In the genomic region with DNA sequence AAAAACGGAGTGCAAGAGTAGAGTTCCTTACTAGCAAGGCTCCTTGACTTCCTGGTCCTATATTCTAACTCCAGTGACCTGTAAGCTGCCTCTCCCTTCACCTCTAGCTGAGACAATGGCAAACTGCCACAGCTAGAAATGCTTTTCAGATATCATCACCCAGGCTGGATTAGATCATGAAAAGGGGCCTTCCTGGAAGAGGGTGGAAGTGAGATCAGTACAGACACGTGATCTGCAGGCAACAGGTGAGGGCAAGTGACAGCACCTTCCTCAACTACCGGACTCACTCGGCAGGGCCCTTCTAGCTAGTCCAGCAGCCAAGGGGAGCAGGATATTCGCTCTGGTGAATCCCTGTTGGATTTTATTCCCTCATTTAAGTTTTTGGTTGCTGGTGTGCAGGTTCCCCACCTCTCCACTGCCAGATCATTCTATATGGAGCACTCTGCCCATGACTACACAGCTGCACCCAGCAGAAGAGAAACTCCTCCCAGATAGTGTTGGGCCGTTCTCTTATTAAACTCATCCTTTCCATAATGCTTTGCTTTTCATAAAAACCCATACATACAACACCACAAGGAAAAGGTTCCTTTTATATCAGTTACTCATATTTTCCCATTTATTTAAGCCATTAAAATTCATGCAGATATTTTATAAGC, we compare ENCODE assay signal across 1 cellular context.
A peak's percentile ranks its signal among the peaks of the same experiment; 100 is the strongest.
TF ChIP-seq lines count a peak whose summit lies in the region.

No MANE protein-coding gene starts in this region.

TF ChIP-seq in K562, 482 proteins besides CTCF, POLR2A, EP300 and RAD21 (continued from another document):
- TF ChIP-seq, protein P1, sequence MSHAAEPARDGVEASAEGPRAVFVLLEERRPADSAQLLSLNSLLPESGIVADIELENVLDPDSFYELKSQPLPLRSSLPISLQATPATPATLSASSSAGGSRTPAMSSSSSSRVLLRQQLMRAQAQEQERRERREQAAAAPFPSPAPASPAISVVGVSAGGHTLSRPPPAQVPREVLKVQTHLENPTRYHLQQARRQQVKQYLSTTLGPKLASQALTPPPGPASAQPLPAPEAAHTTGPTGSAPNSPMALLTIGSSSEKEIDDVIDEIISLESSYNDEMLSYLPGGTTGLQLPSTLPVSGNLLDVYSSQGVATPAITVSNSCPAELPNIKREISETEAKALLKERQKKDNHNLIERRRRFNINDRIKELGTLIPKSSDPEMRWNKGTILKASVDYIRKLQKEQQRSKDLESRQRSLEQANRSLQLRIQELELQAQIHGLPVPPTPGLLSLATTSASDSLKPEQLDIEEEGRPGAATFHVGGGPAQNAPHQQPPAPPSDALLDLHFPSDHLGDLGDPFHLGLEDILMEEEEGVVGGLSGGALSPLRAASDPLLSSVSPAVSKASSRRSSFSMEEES (CRISPR knock-in tag; IDR thresholded peaks at IDR 0.05), result peak; percentile 33; the same call in 1 of the 2 replicates
- TF ChIP-seq ZNF431 (CRISPR knock-in tag; IDR thresholded peaks at IDR 0.05), result no peak
TF ChIP-seq in K562: peak in this region for 7.
